8 cellular contexts compared by ENCODE assay signal in the genomic region with DNA sequence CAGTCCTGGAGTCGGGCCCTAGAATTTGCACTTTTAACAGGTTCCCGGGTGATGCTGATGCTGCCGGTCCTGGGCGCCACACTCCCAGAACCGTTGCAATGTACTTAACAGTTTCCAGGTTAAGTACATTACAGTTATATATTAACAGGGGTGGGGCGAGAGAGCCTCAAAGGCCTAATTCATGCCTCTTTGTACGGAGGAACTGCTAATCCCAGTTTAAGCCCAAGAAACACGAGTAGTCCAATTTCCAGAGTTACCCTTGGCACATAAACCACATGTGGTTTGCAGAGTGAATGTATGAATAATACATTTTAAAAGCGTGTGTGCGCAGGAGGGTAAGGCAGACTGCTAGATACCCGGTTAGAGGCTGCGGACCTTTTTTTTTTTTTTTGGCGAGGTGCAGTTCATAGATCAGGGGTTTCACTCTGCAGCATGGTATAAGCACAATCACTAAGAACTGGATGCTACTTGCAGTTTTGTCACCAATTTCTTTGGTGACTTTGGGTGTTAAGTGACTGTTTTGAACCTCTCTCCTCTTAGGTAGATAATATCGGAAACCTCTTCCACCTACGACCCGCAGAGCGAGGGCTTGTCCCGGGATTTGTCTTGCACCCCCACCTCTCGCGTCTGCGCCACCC. TPM values are rescaled to one million over a fixed set of nuclear protein-coding genes. Genes with fewer than 3 reads are reported as not detected.
DNase-seq lines count a peak whose midpoint lies in the region; ATAC-seq and TF ChIP-seq lines count a peak whose summit lies in the region.

No MANE protein-coding gene starts in this region.

- H4K20me1 ChIP-seq in OCI-LY3 (ENCODE audit: insufficient read depth, low read length), result no peaks in the 10 kb centered on the region

- H3K79me2 ChIP-seq in OCI-LY3 (ENCODE audit: low read length), result peaks cover 52% of the 10 kb centered on the region

- H3K27ac ChIP-seq in CD8-positive, alpha-beta T cell (ENCODE audit: low read depth, low read length), result peak overlapping the region; percentile 70
- H3K27ac ChIP-seq in OCI-LY3 (ENCODE audit: low read length), result peak overlapping the region; percentile 34; the same call in 1 of the 2 replicates
- H3K27ac ChIP-seq in duodenal mucosa (ENCODE audit: low read depth, low read length), result no peak overlapping the region
- H3K27ac ChIP-seq in mesodermal cell (ENCODE audit: low read depth, low read length, severe bottlenecking), result peak overlapping the region; percentile 47

- POLR2A ChIA-PET in CD8-positive, alpha-beta T cell (lab: Charles Lee), result interaction anchor here (0.6 kb wide), 1 partner anchor 24 kb away, joined by 3 read pairs; no protein-coding TSS in a partner anchor

- peaks cover 26% of the 10 kb centered on the region for H3K36me3 ChIP-seq in CD8-positive, alpha-beta T cell (ENCODE audit: insufficient read depth, low read length)
- peaks cover 18% of the 10 kb centered on the region for H3K36me3 ChIP-seq in OCI-LY3 (replicated peaks; ENCODE audit: low read depth, low read length)
- peaks cover 5 to 24% of the 10 kb centered on the region in 2 donors for H3K36me3 ChIP-seq in duodenal mucosa (ENCODE audit: control insufficient read depth in 1 of 2, insufficient read depth in 2 of 2, low read length in 2 of 2)
- H3K36me3 ChIP-seq in mesodermal cell (ENCODE audit: control insufficient read depth, insufficient read depth, low read length), result peaks cover 25% of the 10 kb centered on the region

- DNase-seq in CD8-positive, alpha-beta T cell, result no peak
- DNase-seq in HuH-7.5 (ENCODE audit: low spot score) (no peak), SK-N-DZ (ENCODE audit: low spot score) (no peak)

- peak overlapping the region; percentile 95 for H3K9ac ChIP-seq in OCI-LY3 (ENCODE audit: low read length)
- peak overlapping the region; percentile 86 to 92 for H3K9ac ChIP-seq in duodenal mucosa (ENCODE audit: low read depth in 1 of 2, low read length in 2 of 2)

- 0% methylated on average over 1 to 5 of the region's 21 CpGs for whole genome bisulfite sequencing in mesodermal cell (ENCODE audit: insufficient coverage in 2 of 2), 2 experiments

- no peaks in the 10 kb centered on the region for H3K27me3 ChIP-seq in CD8-positive, alpha-beta T cell (ENCODE audit: insufficient read depth, low read length)
- H3K27me3 ChIP-seq in OCI-LY3 (ENCODE audit: low read depth, low read length) (no peaks in the 10 kb centered on the region), duodenal mucosa (ENCODE audit: control insufficient read depth in 1 of 2, insufficient read depth in 2 of 2, low read length in 2 of 2) (no peaks in the 10 kb centered on the region)

- peak; percentile 29 for TF ChIP-seq CTCF in CD8-positive, alpha-beta T cell (IDR thresholded peaks at IDR 0.05)
- no peak for TF ChIP-seq CTCF in OCI-LY3 (IDR thresholded peaks at IDR 0.05; ENCODE audit: low read depth, low read length)

- intact Hi-C loops in CD8-positive, alpha-beta T cell (cut with DNase I, micrococcal nuclease), result loop anchor here (1.0 kb wide), 2 partner anchors 297 to 455 kb away; a partner anchor contains a TSS

- H3K27ac Mint-ChIP-seq in CD8-positive, alpha-beta T cell, result no peak overlapping the region

- peak; percentile 17 for ATAC-seq in CD8-positive, alpha-beta T cell
- ATAC-seq in GM18907 (IDR thresholded peaks at IDR 0.05; ENCODE audit: unreplicated experiment) (peak; percentile 31), HG03064 (IDR thresholded peaks at IDR 0.05; ENCODE audit: low read depth, unreplicated experiment) (peak; percentile 25)

- H2AFZ ChIP-seq in OCI-LY3 (ENCODE audit: low read depth, low read length), result peak overlapping the region; percentile 94

- H3K4me2 ChIP-seq in OCI-LY3 (ENCODE audit: low read length), result peak overlapping the region; percentile 76

- H3K4me1 Mint-ChIP-seq in CD8-positive, alpha-beta T cell (ENCODE audit: low read depth), result peaks cover 33% of the 10 kb centered on the region

- CTCF ChIA-PET in CD8-positive, alpha-beta T cell (lab: Charles Lee), result no interaction called here

- H3K27me3 Mint-ChIP-seq in CD8-positive, alpha-beta T cell (ENCODE audit: low read depth), result no peaks in the 10 kb centered on the region

- H3K4me3 Mint-ChIP-seq in CD8-positive, alpha-beta T cell, result no peak overlapping the region

- H3K9me3 Mint-ChIP-seq in CD8-positive, alpha-beta T cell, result no peaks in the 10 kb centered on the region

- no peaks in the 10 kb centered on the region for H3K9me3 ChIP-seq in CD8-positive, alpha-beta T cell (ENCODE audit: low read length)
- H3K9me3 ChIP-seq in OCI-LY3 (ENCODE audit: insufficient read depth, low read length) (no peaks in the 10 kb centered on the region), duodenal mucosa (ENCODE audit: control insufficient read depth in 1 of 2, low read length in 2 of 2) (no peaks in the 10 kb centered on the region), mesodermal cell (ENCODE audit: control insufficient read depth, low read length) (no peaks in the 10 kb centered on the region)

- H3K36me3 Mint-ChIP-seq in CD8-positive, alpha-beta T cell, result peaks cover 20% of the 10 kb centered on the region

- H3K4me1 ChIP-seq in CD8-positive, alpha-beta T cell (ENCODE audit: insufficient read depth, low read length), result peaks cover 21% of the 10 kb centered on the region
- H3K4me1 ChIP-seq in OCI-LY3 (ENCODE audit: low read length) (peaks cover 18% of the 10 kb centered on the region), duodenal mucosa (ENCODE audit: control insufficient read depth in 1 of 2, insufficient read depth in 2 of 2, low read length in 2 of 2) (peaks cover 21 to 28% of the 10 kb centered on the region in 2 donors), mesodermal cell (ENCODE audit: control insufficient read depth, insufficient read depth, low read length, poor library complexity, severe bottlenecking) (no peaks in the 10 kb centered on the region)

- H3K4me3 ChIP-seq in CD8-positive, alpha-beta T cell (ENCODE audit: low read depth, low read length), result peak overlapping the region; percentile 65
- peak overlapping the region; percentile 98 for H3K4me3 ChIP-seq in OCI-LY3 (ENCODE audit: low read length)
- peak overlapping the region; percentile 96 to 98 for H3K4me3 ChIP-seq in duodenal mucosa (ENCODE audit: low read depth in 1 of 2, low read length in 2 of 2)
- H3K4me3 ChIP-seq in mesodermal cell (ENCODE audit: extremely low read depth, insufficient read depth, low read length, poor library complexity, severe bottlenecking), result peak overlapping the region; percentile 76

RNA-seq across cellular contexts. Expression of a gene that starts 0.7 kb away (rescaled TPM):
- 10 to 100 TPM; 26.2 to 27.4 TPM for total RNA-seq in CD8-positive, alpha-beta T cell
- 44.9 TPM for polyA plus RNA-seq in mesodermal cell (2013, experiment 1 of 2)
- polyA plus RNA-seq in mesodermal cell (2013, experiment 2 of 2), result 41.3 TPM
- 113 and 129 TPM in 2 replicates for polyA plus RNA-seq in SK-N-DZ (2014; cell fraction: cytosol; rRNA removed)
- polyA plus RNA-seq in SK-N-DZ (2014; cell fraction: nucleus; rRNA removed), result 118 and 132 TPM in 2 replicates

RNA-seq across cellular contexts. Expression of a gene that starts 0.8 kb away (rescaled TPM):
- 1 to 10 TPM; 3.0 to 4.0 TPM for total RNA-seq in CD8-positive, alpha-beta T cell
- polyA plus RNA-seq in mesodermal cell (2013, experiment 1 of 2), result 5.2 TPM
- polyA plus RNA-seq in mesodermal cell (2013, experiment 2 of 2), result 7.9 TPM
- 40.3 and 47.1 TPM in 2 replicates for polyA plus RNA-seq in SK-N-DZ (2014; cell fraction: cytosol; rRNA removed)
- 36.8 and 43.5 TPM in 2 replicates for polyA plus RNA-seq in SK-N-DZ (2014; cell fraction: nucleus; rRNA removed)
